In genomic region chr4:103054030-103054429, GRCh38 we compare ENCODE assay signal across 21 cellular contexts. TPM values are rescaled to one million over a fixed set of nuclear protein-coding genes. Genes with fewer than 3 reads are reported as not detected.
DNase-seq lines count a peak whose midpoint lies in the region; ATAC-seq and TF ChIP-seq lines count a peak whose summit lies in the region.
"Had no signal": no experiment of that assay in that cellular context is flagged by ENCODE, and none has a peak within 500 bp of the region (broad histone marks: within the 10 kb centered on the region; RNA-seq: fewer than 3 reads in every experiment).

No MANE protein-coding gene starts in this region.

- no peak overlapping the region for H2BK12ac ChIP-seq in H9 (ENCODE audit: insufficient read length, low read depth, low read length)

- no peaks in the 10 kb centered on the region for H3K79me2 ChIP-seq in H9 (ENCODE audit: insufficient read depth, low read length)

- no peaks in the 10 kb centered on the region for H3K79me1 ChIP-seq in H9 (ENCODE audit: insufficient read depth, low read depth, low read length, poor library complexity, severe bottlenecking)

- no peak overlapping the region for H3K4ac ChIP-seq in H9 (ENCODE audit: low read depth, low read length)

- TF ChIP-seq POLR2A in NB4 (IDR thresholded peaks at IDR 0.05; ENCODE audit: extremely low read depth, insufficient read length), result no peak

- H3K36me3 Mint-ChIP-seq in H9 (ENCODE audit: insufficient read depth in 1 of 3, low read depth in 3 of 3), result no peaks in the 10 kb centered on the region; a peak in 1 of 7 replicates

- no peak overlapping the region for H3T11ph ChIP-seq in H9 (ENCODE audit: low read length)

- H3K14ac ChIP-seq in H9 (ENCODE audit: insufficient read depth, low read length), result no peak overlapping the region

- no peaks in the 10 kb centered on the region; a peak in 1 of 5 replicates for H3K9me3 Mint-ChIP-seq in H9
- H3K9me3 Mint-ChIP-seq: CD4-positive, alpha-beta T cell had no signal

- intact Hi-C loops in psoas muscle (cut with DNase I), result no loop called here

- H3K27ac Mint-ChIP-seq in H9, result no peak overlapping the region
- H3K27ac Mint-ChIP-seq: CD4-positive, alpha-beta T cell had no signal

- H3K23ac ChIP-seq in H9 (ENCODE audit: insufficient read length, low read depth, low read length), result no peak overlapping the region

- H2BK20ac ChIP-seq in H9 (ENCODE audit: low read depth, low read length, poor library complexity, severe bottlenecking), result peak overlapping the region; percentile 11

- H3K27me3 Mint-ChIP-seq in H9 (ENCODE audit: low read depth), result no peaks in the 10 kb centered on the region
- H3K27me3 Mint-ChIP-seq: CD4-positive, alpha-beta T cell had no signal

- no peak overlapping the region for H2BK5ac ChIP-seq in H9 (ENCODE audit: insufficient read length, low read length)

- no peak for DNase-seq in H9
- peak; percentile 29 for DNase-seq in NB4 (ENCODE audit: low read depth)
- DNase-seq in fibroblast of pulmonary artery (ENCODE audit: low read depth), result peak; percentile 27
- peak; percentile 29 to 60 for DNase-seq in psoas muscle
- DNase-seq in NOMO-1 treated with DMSO at 0.1 percent for 48 hours (lab: John Stamatoyannopoulos, UW; ENCODE audit: unreplicated experiment), result no peak
- DNase-seq in GM19240 (ENCODE audit: insufficient read length, low spot score), result no peak
- DNase-seq: CD4-positive, alpha-beta T cell; COR-L47; DMS79 treated with DMSO at 0.1 percent for 48 hours; MV-4-11; NCI-H1694; NCI-H2081; NCI-H446; NCI-H526 treated with DMSO at 0.1 percent for 48 hours; SHP77 treated with DMSO at 0.1 percent for 48 hours had no signal

- H3K23me2 ChIP-seq in H9 (ENCODE audit: insufficient read length, low read depth, low read length, poor library complexity, severe bottlenecking), result no peaks in the 10 kb centered on the region

- no peaks in the 10 kb centered on the region for H3K4me1 ChIP-seq in H9 (ENCODE audit: insufficient read depth, low read length)
- no peaks in the 10 kb centered on the region for H3K4me1 ChIP-seq in psoas muscle
- H3K4me1 ChIP-seq: BLaER1 had no signal

- H3K9me3 ChIP-seq in H9 (ENCODE audit: control insufficient read depth, low read depth, low read length) (no peaks in the 10 kb centered on the region), psoas muscle (no peaks in the 10 kb centered on the region)
- H3K9me3 ChIP-seq: HAP-1 had no signal

- H4K8ac ChIP-seq in H9 (replicated peaks; ENCODE audit: insufficient read length, low read depth, low read length), result no peak overlapping the region

- H2AK5ac ChIP-seq in H9 (ENCODE audit: insufficient read length, low read length), result no peak overlapping the region

- H3K4me3 ChIP-seq in NB4 (ENCODE audit: low read depth, low read length), result no peak overlapping the region
- no peak overlapping the region for H3K4me3 ChIP-seq in fibroblast of pulmonary artery (replicated peaks; ENCODE audit: low read depth, low read length)
- no peak overlapping the region for H3K4me3 ChIP-seq in psoas muscle
- H3K4me3 ChIP-seq: BLaER1, HAP-1, SK-N-MC had no signal

- no CpG with 5 or more reads among the region's 3 CpGs for WGBS in H9 (ENCODE audit: extremely low coverage, insufficient read length, low lambda C conversion rate)
- 92 to 96% (median 96%) methylated on average over 3 of the region's 3 CpGs for WGBS in psoas muscle, 3 donors

- H2AFZ ChIP-seq in H9 (ENCODE audit: low read length), result no peak overlapping the region

- peaks cover 0 to 14% of the 10 kb centered on the region in 2 donors for H3K36me3 ChIP-seq in psoas muscle (ENCODE audit: insufficient read depth in 1 of 2, low read depth in 1 of 2)
- H3K36me3 ChIP-seq: HAP-1 had no signal

- no peak overlapping the region for H3K9ac ChIP-seq in H9 (ENCODE audit: extremely low read depth, insufficient read length, low read length)
- H3K9ac ChIP-seq: BLaER1 had no signal

- H4K20me1 ChIP-seq in H9 (ENCODE audit: control insufficient read depth, insufficient read depth, insufficient read length), result no peaks in the 10 kb centered on the region
- H4K20me1 ChIP-seq: BLaER1 had no signal

- no peak overlapping the region for H3K27ac ChIP-seq in H9 (ENCODE audit: insufficient read length, low read depth, low read length)
- H3K27ac ChIP-seq in psoas muscle, result no peak overlapping the region
- H3K27ac ChIP-seq: BLaER1, HL-60, SK-N-MC had no signal

- no peak overlapping the region for H4K91ac ChIP-seq in H9 (ENCODE audit: insufficient read length, low read depth, low read length)

- H2BK120ac ChIP-seq in H9 (ENCODE audit: low read depth, low read length, poor library complexity, severe bottlenecking), result no peak overlapping the region

- no peak for ATAC-seq in psoas muscle
- ATAC-seq in HG02763 (IDR thresholded peaks at IDR 0.05; ENCODE audit: unreplicated experiment), result no peak

- H4K5ac ChIP-seq in H9 (ENCODE audit: insufficient read length, low read depth, low read length), result no peak overlapping the region

- H3K18ac ChIP-seq in H9 (ENCODE audit: insufficient read length, low read depth, low read length), result no peak overlapping the region

- H3K56ac ChIP-seq in H9 (ENCODE audit: insufficient read length, low read depth, low read length), result no peak overlapping the region

- TF ChIP-seq CTCF in H9 (conservative IDR thresholded peaks at IDR 0.05), result no peak
- TF ChIP-seq CTCF in NB4 (IDR thresholded peaks at IDR 0.05; ENCODE audit: low read depth, low read length), result no peak
- TF ChIP-seq CTCF in fibroblast of pulmonary artery (IDR thresholded peaks at IDR 0.05; ENCODE audit: low read length, missing control alignments), result no peak
- no peak for TF ChIP-seq CTCF in psoas muscle (IDR thresholded peaks at IDR 0.05)

- no peak overlapping the region for H2BK15ac ChIP-seq in H9 (ENCODE audit: low read depth, low read length)

- no peak overlapping the region for H3K4me2 ChIP-seq in H9 (ENCODE audit: insufficient read depth, insufficient read length, low read length)
- H3K4me2 ChIP-seq: BLaER1 had no signal

- no peaks in the 10 kb centered on the region for H3K4me1 Mint-ChIP-seq in H9

- no peaks in the 10 kb centered on the region for H3K27me3 ChIP-seq in H9 (ENCODE audit: insufficient read depth, low read length)
- no peaks in the 10 kb centered on the region for H3K27me3 ChIP-seq in psoas muscle (ENCODE audit: insufficient read depth in 3 of 3, low read length in 2 of 3)
- H3K27me3 ChIP-seq: BLaER1 had no signal

- no peak overlapping the region for H3K4me3 Mint-ChIP-seq in H9
- H3K4me3 Mint-ChIP-seq: CD4-positive, alpha-beta T cell had no signal

RNA-seq across cellular contexts. Expression of gene SLC9B2, which starts 22.5 kb away (rescaled TPM):
- total RNA-seq in H9 (2021) (6.8 and 7.3 TPM in 2 replicates), psoas muscle (1 to 10 TPM; 2.7 to 8.6 (median 5.5) TPM)
- polyA plus RNA-seq in psoas muscle, result 1 to 10 TPM; 3.4 to 6.0 (median 4.2) TPM

RNA-seq across cellular contexts. Expression of gene SLC9B1, which starts 34.5 kb away (rescaled TPM):
- 0.59 and 2.0 TPM in 2 replicates for total RNA-seq in H9 (2021)
- total RNA-seq in psoas muscle, result 1 to 10 TPM in 1 of 4 donors, not detected in 3; 1.6 TPM
- 1 to 10 TPM in 1 of 3 donors, under 1 TPM in 2; 0.06 to 1.4 (median 0.37) TPM for polyA plus RNA-seq in psoas muscle
- total RNA-seq: HT-29 had no signal

RNA-seq across cellular contexts. Expression of gene BDH2, which starts 45.6 kb away (rescaled TPM):
- total RNA-seq in H9 (2021), result 39.3 and 40.2 TPM in 2 replicates
- total RNA-seq in psoas muscle, result 10 to 100 TPM; 11.6 to 16.5 (median 14.3) TPM
- 10 to 100 TPM; 11.2 to 18.1 (median 17.4) TPM for polyA plus RNA-seq in psoas muscle

Comparison
In these comparisons a context has a peak if more than half of its experiments do, and no peak if none do; other contexts are left out.
1. DNase-seq: peak in NB4 (single experiment), fibroblast of pulmonary artery (single experiment) and psoas muscle (2 of 2); none in H9 (single experiment), NOMO-1 treated with DMSO at 0.1 percent for 48 hours (single experiment) and GM19240 (single experiment).